ENCODE assay signal across 9 cellular contexts in genomic region chr1:182604128-182604834, GRCh38. TPM values are rescaled to one million over a fixed set of nuclear protein-coding genes. Genes with fewer than 3 reads are reported as not detected.
A peak's percentile ranks its signal among the peaks of the same experiment; 100 is the strongest.
DNase-seq lines count a peak whose midpoint lies in the region; ATAC-seq and TF ChIP-seq lines count a peak whose summit lies in the region.
"Had no signal": no experiment of that assay in that cellular context is flagged by ENCODE, and none has a peak within 500 bp of the region (broad histone marks: within the 10 kb centered on the region; RNA-seq: fewer than 3 reads in every experiment).

Gene RGS16, minus strand, starts transcription at chr1:182604389. Its CDS starts 130 bp downstream, at chr1:182604259.

- peak; percentile 98 for DNase-seq in BE2C
- DNase-seq in GM19238 (ENCODE audit: insufficient read length, low spot score), result peak; percentile 89
- peak; percentile 98 for DNase-seq in NCI-H510A treated with DMSO at 0.1 percent for 48 hours (lab: John Stamatoyannopoulos, UW)
- peak; percentile 97 for DNase-seq in activated CD4-positive, alpha-beta T cell treated with anti-CD3 and anti-CD28 coated beads for 48 hours
- DNase-seq in left colon, result peak; percentile 94 to 98
- peak; percentile 95 to 97 for DNase-seq in stimulated activated CD4-positive, alpha-beta T cell treated with anti-CD3 and anti-CD28 coated beads, Interleukin-2, amount 100 ng/mL, for 24 hours

- peak within 1 kb of the TSS; percentile 82 for H3K4me3 ChIP-seq in BE2C (ENCODE audit: low read depth, low read length)

- peaks cover 48% of the 10 kb centered on the region for H3K36me3 ChIP-seq in BE2C

- peaks cover 37% of the 10 kb centered on the region for H3K4me1 ChIP-seq in BE2C

- intact Hi-C loops in left colon (cut with DNase I, micrococcal nuclease), result loop anchor here in 1 of 2 donors (5.0 kb wide), 1 partner anchor 178 kb away; no protein-coding TSS in a partner anchor

- peak within 1 kb of the TSS; percentile 24 for H3K27ac ChIP-seq in cingulate gyrus (ENCODE audit: low read depth, low read length)

- no peaks in the 10 kb centered on the region for H3K9me3 ChIP-seq in BE2C

- TF ChIP-seq CTCF in BE2C (IDR thresholded peaks at IDR 0.05; ENCODE audit: low read depth, low read length), result no peak

- ATAC-seq in HG03439 (IDR thresholded peaks at IDR 0.05; ENCODE audit: unreplicated experiment) (peak; percentile 86), left colon (peak; percentile 98)

- H3K27me3 ChIP-seq in BE2C, result no peaks in the 10 kb centered on the region

RNA-seq across cellular contexts. Expression of gene RGS16, which starts in this region (rescaled TPM):
- 279 TPM for polyA plus RNA-seq in BE2C (2012; ENCODE audit: insufficient read depth, insufficient read length, low read depth)
- 1 to 10 TPM in 1 of 2 donors, under 1 TPM in 1; 0.64 to 1.1 TPM for total RNA-seq in left colon
- total RNA-seq: HT1080 had no signal

Comparison
In these comparisons a context has a peak if more than half of its experiments do, and no peak if none do; other contexts are left out.
1. Peak in every context shown above with its lines: DNase-seq, ATAC-seq, H3K4me3 ChIP-seq and H3K27ac ChIP-seq.